In the genomic region with DNA sequence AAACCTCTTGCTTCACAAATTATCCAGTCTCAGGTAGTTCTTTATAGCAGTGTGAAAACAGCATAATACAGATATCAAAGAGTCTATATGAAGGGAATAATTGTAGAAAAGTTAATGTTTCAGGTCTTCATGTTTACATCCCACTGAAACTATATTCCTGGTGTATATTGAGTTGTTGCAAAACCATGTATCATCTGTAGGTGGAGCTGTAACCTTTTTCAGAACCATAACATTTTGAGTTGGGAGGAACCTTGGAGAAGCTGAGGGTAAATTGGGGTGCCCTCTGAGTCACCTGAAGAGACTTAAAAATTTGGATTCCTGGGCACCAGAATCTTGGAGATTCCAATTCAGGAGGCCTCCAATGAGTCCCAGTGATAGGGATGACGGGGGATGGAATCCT, we compare ENCODE assay signal across 12 cellular contexts. TPM values are rescaled to one million over a fixed set of nuclear protein-coding genes. Genes with fewer than 3 reads are reported as not detected.
A peak's percentile ranks its signal among the peaks of the same experiment; 100 is the strongest.
DNase-seq lines count a peak whose midpoint lies in the region; ATAC-seq, FAIRE-seq and TF ChIP-seq lines count a peak whose summit lies in the region.
"Had no signal": no experiment of that assay in that cellular context is flagged by ENCODE, and none has a peak within 500 bp of the region (broad histone marks: within the 10 kb centered on the region; RNA-seq: fewer than 3 reads in every experiment).

No MANE protein-coding gene starts in this region.

- H3K4me3 ChIP-seq in K562 (no peak overlapping the region), neural progenitor cell (no peak overlapping the region), colonic mucosa (no peak overlapping the region)
- H3K4me3 ChIP-seq: hepatocyte, SK-N-MC had no signal

- no peaks in the 10 kb centered on the region for H4K20me1 ChIP-seq in K562 (replicated peaks; ENCODE audit: control insufficient read depth, insufficient read depth, low read length)
- no peaks in the 10 kb centered on the region for H4K20me1 ChIP-seq in neural progenitor cell (ENCODE audit: low read depth)

- H3K27ac ChIP-seq in K562 (ENCODE audit: extremely low read depth, low read depth, low read length): no peak overlapping the region
- no peak overlapping the region for H3K27ac ChIP-seq in neural progenitor cell
- H3K27ac ChIP-seq in colonic mucosa: no peak overlapping the region
- H3K27ac ChIP-seq: hepatocyte, SK-N-MC had no signal

- H3K79me2 ChIP-seq in K562 (ENCODE audit: control insufficient read depth, insufficient read depth, low read length) (no peaks in the 10 kb centered on the region), neural progenitor cell (ENCODE audit: low read depth) (no peaks in the 10 kb centered on the region)
- H3K79me2 ChIP-seq: hepatocyte had no signal

- TF ChIP-seq EP300 in Ishikawa (IDR thresholded peaks at IDR 0.05; ENCODE audit: borderline replicate concordance) (no peak), K562 (IDR thresholded peaks at IDR 0.05; ENCODE audit: low read length) (no peak)

- no peaks in the 10 kb centered on the region for H3K27me3 Mint-ChIP-seq in CD14-positive monocyte (ENCODE audit: low read depth in 3 of 3)
- peaks cover 4% of the 10 kb centered on the region for H3K27me3 Mint-ChIP-seq in neural progenitor cell (ENCODE audit: insufficient read depth, low read depth)

- H3K9ac ChIP-seq in K562 (ENCODE audit: insufficient read depth in 1 of 2, low read depth in 2 of 2, low read length in 2 of 2) (no peak overlapping the region), neural progenitor cell (no peak overlapping the region), colonic mucosa (ENCODE audit: low read depth in 2 of 2, low read length in 2 of 2) (no peak overlapping the region)

- H3K9me1 ChIP-seq in K562 (ENCODE audit: control insufficient read depth, insufficient read depth, low read length): no peaks in the 10 kb centered on the region

- CTCF ChIA-PET in K562 (lab: Yijun Ruan, JAX; ENCODE audit: low intra/inter-chr PET ratio): no interaction called here

- TF ChIP-seq CTCF in CD14-positive monocyte (IDR thresholded peaks at IDR 0.05) (peak; percentile 21), K562 (IDR thresholded peaks at IDR 0.05 in 2 of 3, conservative IDR thresholded peaks at IDR 0.05 in 1 of 3; ENCODE audit: insufficient read depth in 2 of 3, low read depth in 1 of 3, low read length in 3 of 3) (peak; percentile 5 to 45 (median 20); a peak in 3 of 6 replicates), neural progenitor cell (IDR thresholded peaks at IDR 0.05) (peak; percentile 25), colonic mucosa (IDR thresholded peaks at IDR 0.05) (no peak)

- in situ Hi-C loops in K562 (cut with MboI): loop anchor here (25.0 kb wide), 1 partner anchor 1059 kb away; no protein-coding TSS in a partner anchor

- H3K4me1 ChIP-seq in K562 (replicated peaks in 1 of 2; ENCODE audit: control insufficient read depth in 2 of 2, insufficient read depth in 2 of 2, low read length in 2 of 2) (no peaks in the 10 kb centered on the region), neural progenitor cell (no peaks in the 10 kb centered on the region), colonic mucosa (no peaks in the 10 kb centered on the region)

- 0% methylated on average over 1 of the region's 1 CpG for WGBS in K562 (ENCODE audit: insufficient coverage, low coverage, missing lambda C conversion rate)

- intact Hi-C loops in CD14-positive monocyte (cut with micrococcal nuclease) (no loop called here), K562 (cut with micrococcal nuclease) (no loop called here), colonic mucosa (cut with DNase I) (no loop called here)

- H3K27me3 ChIP-seq in K562 (ENCODE audit: control insufficient read depth in 2 of 2, insufficient read depth in 2 of 2, low read length in 2 of 2) (no peaks in the 10 kb centered on the region; a peak in 1 of 5 replicates), neural progenitor cell (no peaks in the 10 kb centered on the region), colonic mucosa (no peaks in the 10 kb centered on the region)
- H3K27me3 ChIP-seq: hepatocyte had no signal

- BruUV-seq in K562 (replicated peaks; lab: Mats Ljungman, UMichigan): no TSS peak

- H2AFZ ChIP-seq in K562 (ENCODE audit: low read depth, low read length): no peak overlapping the region
- no peak overlapping the region for H2AFZ ChIP-seq in neural progenitor cell (replicated peaks)
- H2AFZ ChIP-seq: hepatocyte had no signal

- H3F3A ChIP-seq in neural progenitor cell (ENCODE audit: low read depth): no peaks in the 10 kb centered on the region

- no peak for TF ChIP-seq POLR2A in K562 (conservative IDR thresholded peaks at IDR 0.05)

- H3K36me3 ChIP-seq in K562 (ENCODE audit: control insufficient read depth, insufficient read depth, low read length): no peaks in the 10 kb centered on the region
- H3K36me3 ChIP-seq in neural progenitor cell: no peaks in the 10 kb centered on the region
- H3K36me3 ChIP-seq in colonic mucosa: no peaks in the 10 kb centered on the region

- no peaks in the 10 kb centered on the region for H3K4me1 Mint-ChIP-seq in CD14-positive monocyte
- no peaks in the 10 kb centered on the region for H3K4me1 Mint-ChIP-seq in neural progenitor cell

- POLR2A ChIA-PET in K562 (lab: Yijun Ruan, JAX): no interaction called here

- H3K36me3 Mint-ChIP-seq in CD14-positive monocyte (peaks cover 0 to 5% of the 10 kb centered on the region in 2 donors), neural progenitor cell (peaks cover 30% of the 10 kb centered on the region)

- H3K4me2 ChIP-seq in K562 (ENCODE audit: insufficient read depth, low read length) (no peak overlapping the region), neural progenitor cell (no peak overlapping the region)
- H3K4me2 ChIP-seq: hepatocyte had no signal

- H3K27ac Mint-ChIP-seq in CD14-positive monocyte (no peak overlapping the region), neural progenitor cell (no peak overlapping the region)
- H3K27ac Mint-ChIP-seq: activated CD4-positive, alpha-beta memory T cell treated with anti-CD3 and anti-CD28 coated beads for 36 hours had no signal

- TF ChIP-seq RAD21 in Ishikawa (IDR thresholded peaks at IDR 0.05; ENCODE audit: low read depth): peak; percentile 25; the same call in 1 of the 2 replicates
- TF ChIP-seq RAD21 in K562 (CRISPR knock-in tag; conservative IDR thresholded peaks at IDR 0.05 in 1 of 2, IDR thresholded peaks at IDR 0.05 in 1 of 2): no peak; a peak in 1 of 4 replicates

- DNase-seq in CD14-positive monocyte (ENCODE audit: low spot score) (no peak), K562 (ENCODE audit: extremely low read depth in 1 of 4, low spot score in 3 of 4) (peak in 2 of 4 experiments; percentile 15 to 19), neural progenitor cell (ENCODE audit: low spot score) (no peak), DMS79 (lab: John Stamatoyannopoulos, UW) (no peak), colonic mucosa (no peak)
- DNase-seq: activated CD4-positive, alpha-beta memory T cell treated with anti-CD3 and anti-CD28 coated beads for 36 hours; left cardiac atrium; NCI-H1436 had no signal

- ATAC-seq in K562: no peak
- no peak for ATAC-seq in GM21360 (IDR thresholded peaks at IDR 0.05; ENCODE audit: unreplicated experiment)
- ATAC-seq: left cardiac atrium had no signal

- FAIRE-seq in K562 (lab: Jason Lieb, UNC): peak; percentile 6

- H3K9me3 Mint-ChIP-seq in CD14-positive monocyte (peaks cover 17 to 29% (median 23%) of the 10 kb centered on the region in 7 donors), neural progenitor cell (peaks cover 46% of the 10 kb centered on the region)

- H3K4me3 Mint-ChIP-seq in CD14-positive monocyte: no peak overlapping the region
- H3K4me3 Mint-ChIP-seq in neural progenitor cell: no peak overlapping the region
- H3K4me3 Mint-ChIP-seq: activated CD4-positive, alpha-beta memory T cell treated with anti-CD3 and anti-CD28 coated beads for 36 hours had no signal

- peaks cover 2% of the 10 kb centered on the region for H3K9me3 ChIP-seq in K562 (replicated peaks; ENCODE audit: control insufficient read depth, insufficient read depth, low read depth, low read length)
- H3K9me3 ChIP-seq in neural progenitor cell (ENCODE audit: low read depth): peaks cover 11% of the 10 kb centered on the region
- H3K9me3 ChIP-seq in colonic mucosa: no peaks in the 10 kb centered on the region

TF ChIP-seq in Ishikawa, 13 proteins besides CTCF, POLR2A, EP300 and RAD21 (continues in another document):
- TF ChIP-seq CREB1 (IDR thresholded peaks at IDR 0.05; ENCODE audit: low read depth): no peak
- TF ChIP-seq MAX (IDR thresholded peaks at IDR 0.05): no peak
- TF ChIP-seq EGR1 (IDR thresholded peaks at IDR 0.05): no peak
- TF ChIP-seq ZBTB7A (IDR thresholded peaks at IDR 0.05; ENCODE audit: low read depth): no peak

TF ChIP-seq in K562, 482 proteins besides CTCF, POLR2A, EP300 and RAD21 (continues in another document):
- TF ChIP-seq SMAD1 (IDR thresholded peaks at IDR 0.05; ENCODE audit: low read depth, low read length, partially characterized antibody): no peak
- no peak for TF ChIP-seq HDGF (IDR thresholded peaks at IDR 0.05)
- no peak for TF ChIP-seq ZNF311 (CRISPR knock-in tag; IDR thresholded peaks at IDR 0.05)
- TF ChIP-seq ZNF253 (CRISPR knock-in tag; conservative IDR thresholded peaks at IDR 0.05): no peak
- no peak for TF ChIP-seq KLF16 (IDR thresholded peaks at IDR 0.05)

RNA-seq across cellular contexts. Expression of gene TAPT1, which starts 51.9 kb away (rescaled TPM):
- polyA plus RNA-seq in CD14-positive monocyte (10 to 100 TPM; 15.2 to 16.0 TPM), K562 (2011; rRNA removed) (35.0 and 36.7 TPM in 2 replicates), K562 (2014; fragmentation: Illumina TruSeq; extraction: Trizol) (18.5 and 20.7 TPM in 2 replicates), K562 (2014; fragmentation: Nextera tagmentation; extraction: Ambion mirVana) (1 to 10 TPM; 1.6 to 2.7 TPM), K562 (2014; rRNA removed) (15.2 and 16.6 TPM in 2 replicates)
- 55.5 and 117 TPM in 2 replicates for total RNA-seq in K562 (2011; cell fraction: chromatin; rRNA removed; ENCODE audit: low replicate concordance)
- 30.7 and 36.2 TPM in 2 replicates for total RNA-seq in K562 (2011; cell fraction: nucleolus; rRNA removed)
- 54.6 and 84.4 TPM in 2 replicates for total RNA-seq in K562 (2011; cell fraction: nucleoplasm; rRNA removed)
- total RNA-seq in K562 (2014; rRNA removed) (10.2 and 10.3 TPM in 2 replicates), K562 (2014; rRNA removed; fragmentation: Illumina TruSeq; extraction: Trizol) (28.6 and 28.7 TPM in 2 replicates), K562 (2015; rRNA removed; fragmentation: Illumina TruSeq; extraction: Trizol) (19.9 and 22.7 TPM in 2 replicates), K562 (2021) (20.9 and 27.6 TPM in 2 replicates), neural progenitor cell (ENCODE audit: low replicate concordance) (16.4 and 18.9 TPM in 2 replicates), colonic mucosa (10 to 100 TPM; 32.3 to 35.2 TPM)
- 9.9 and 17.5 TPM in 2 replicates for polyA plus RNA-seq in K562 (2011; cell fraction: cytosol; rRNA removed)
- polyA plus RNA-seq in K562 (2011; cell fraction: nucleus; rRNA removed): 34.8 and 53.3 TPM in 2 replicates
- polyA plus RNA-seq in K562 (2012): 9.3 and 24.5 TPM in 2 replicates
- polyA minus RNA-seq in K562 (2011; rRNA and poly(A)+ RNA removed): 47.2 and 58.1 TPM in 2 replicates
- 11.8 and 18.6 TPM in 2 replicates for polyA minus RNA-seq in K562 (2011; cell fraction: cytosol; rRNA and poly(A)+ RNA removed)
- polyA minus RNA-seq in K562 (2011; cell fraction: nucleus; rRNA and poly(A)+ RNA removed): 31.8 and 78.0 TPM in 2 replicates
